In genomic region chr3:35664460-35664919, GRCh38 we compare ENCODE assay signal across 8 cellular contexts. TPM values are rescaled to one million over a fixed set of nuclear protein-coding genes. Genes with fewer than 3 reads are reported as not detected.
DNase-seq lines count a peak whose midpoint lies in the region; ATAC-seq lines count a peak whose summit lies in the region.

No MANE protein-coding gene starts in this region.

- no peaks in the 10 kb centered on the region for H3K36me3 Mint-ChIP-seq in naive B cell
- no peaks in the 10 kb centered on the region for H3K36me3 Mint-ChIP-seq in stimulated activated memory B cell treated with anti-CD40 and anti-IgM and Interleukin-4, amounts not matched to agents 10 μg/mL and 1 μg/mL and 100 μg/mL, for 72 hours

- ATAC-seq in HG03025 (IDR thresholded peaks at IDR 0.05; ENCODE audit: low FRiP score, unreplicated experiment) (peak; percentile 65), naive B cell (ENCODE audit: low read depth in 2 of 2) (peak; percentile 94 to 95), HG03097 (IDR thresholded peaks at IDR 0.05; ENCODE audit: low FRiP score, unreplicated experiment) (no peak)
- no peak for ATAC-seq in stimulated activated memory B cell treated with anti-CD40 and anti-IgM and Interleukin-4, amounts not matched to agents 10 μg/mL and 1 μg/mL and 100 μg/mL, for 72 hours

- H3K4me3 Mint-ChIP-seq in naive B cell = peak overlapping the region in 4 of 8 donors; percentile 37 to 74 (median 54)
- H3K4me3 Mint-ChIP-seq in stimulated activated memory B cell treated with anti-CD40 and anti-IgM and Interleukin-4, amounts not matched to agents 10 μg/mL and 1 μg/mL and 100 μg/mL, for 72 hours = no peak overlapping the region

- peak; percentile 90 for DNase-seq in DMS79 treated with DMSO at 0.1 percent for 48 hours (lab: John Stamatoyannopoulos, UW)
- peak; percentile 87 for DNase-seq in NCI-H345 treated with DMSO at 0.1 percent for 48 hours (lab: John Stamatoyannopoulos, UW; ENCODE audit: unreplicated experiment)
- peak; percentile 58 for DNase-seq in ecto neural progenitor cell (ENCODE audit: low spot score)
- peak; percentile 60 for DNase-seq in naive B cell
- no peak for DNase-seq in COLO829 (ENCODE audit: low spot score)

- H3K4me1 Mint-ChIP-seq in naive B cell = peaks cover 8 to 20% (median 8%) of the 10 kb centered on the region in 3 donors
- H3K4me1 Mint-ChIP-seq in stimulated activated memory B cell treated with anti-CD40 and anti-IgM and Interleukin-4, amounts not matched to agents 10 μg/mL and 1 μg/mL and 100 μg/mL, for 72 hours = no peaks in the 10 kb centered on the region

- H3K27me3 Mint-ChIP-seq in naive B cell = no peaks in the 10 kb centered on the region
- H3K27me3 Mint-ChIP-seq in stimulated activated memory B cell treated with anti-CD40 and anti-IgM and Interleukin-4, amounts not matched to agents 10 μg/mL and 1 μg/mL and 100 μg/mL, for 72 hours = no peaks in the 10 kb centered on the region

- H3K27ac Mint-ChIP-seq in naive B cell = peak overlapping the region in 2 of 6 donors; percentile 79 to 90
- H3K27ac Mint-ChIP-seq in stimulated activated memory B cell treated with anti-CD40 and anti-IgM and Interleukin-4, amounts not matched to agents 10 μg/mL and 1 μg/mL and 100 μg/mL, for 72 hours = no peak overlapping the region

- peaks cover 0 to 5% (median 0%) of the 10 kb centered on the region in 7 donors for H3K9me3 Mint-ChIP-seq in naive B cell
- peaks cover 2% of the 10 kb centered on the region for H3K9me3 Mint-ChIP-seq in stimulated activated memory B cell treated with anti-CD40 and anti-IgM and Interleukin-4, amounts not matched to agents 10 μg/mL and 1 μg/mL and 100 μg/mL, for 72 hours

RNA-seq across cellular contexts. Expression of gene ARPP21, which starts 25.2 kb away (rescaled TPM):
- polyA plus RNA-seq in naive B cell (ENCODE audit: low read depth in 6 of 6) = 1 to 10 TPM in 1 of 6 donors, under 1 TPM in 1, not detected in 4; 0.82 to 1.4 TPM

Comparison
In these comparisons a context has a peak if more than half of its experiments do, and no peak if none do; other contexts are left out.
1. ATAC-seq: peak in HG03025 (single experiment) and naive B cell (2 of 2); none in HG03097 (single experiment) and stimulated activated memory B cell treated with anti-CD40 and anti-IgM and Interleukin-4, amounts not matched to agents 10 μg/mL and 1 μg/mL and 100 μg/mL, for 72 hours (single experiment).